Comparison of ENCODE assay signal across 27 cellular contexts in the genomic region with DNA sequence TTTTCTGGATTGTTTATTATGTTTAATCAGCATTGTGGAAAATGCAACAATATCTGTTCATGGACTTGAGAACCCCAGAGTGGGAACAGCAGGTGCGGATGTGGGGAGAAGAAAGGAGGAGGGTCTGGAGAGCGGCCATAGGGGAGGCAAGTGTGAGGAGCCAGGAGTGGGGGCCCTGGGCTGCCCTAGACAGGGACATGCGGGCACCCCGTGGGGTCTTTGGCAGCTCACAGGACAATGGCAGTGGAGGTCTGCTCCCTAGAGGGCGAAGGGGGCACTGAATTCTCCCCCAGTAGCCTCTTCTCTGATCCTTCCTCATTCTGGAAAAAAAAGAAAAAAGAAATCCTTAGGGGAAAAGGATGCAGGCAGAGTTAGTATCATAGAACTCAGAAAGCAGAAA. TPM values are rescaled to one million over a fixed set of nuclear protein-coding genes. Genes with fewer than 3 reads are reported as not detected.
"Had no signal": no experiment of that assay in that cellular context is flagged by ENCODE, and none has a peak within 500 bp of the region (broad histone marks: within the 10 kb centered on the region; RNA-seq: fewer than 3 reads in every experiment).

No MANE protein-coding gene starts in this region.

- H3K4me3 ChIP-seq: breast epithelium had no signal

- H3K4me3 Mint-ChIP-seq: activated CD4-positive, alpha-beta memory T cell treated with anti-CD3 and anti-CD28 coated beads for 36 hours; activated CD4-positive, alpha-beta T cell treated with anti-CD3 and anti-CD28 coated beads, Interleukin-2, amount 10 ng/mL, durations not matched to agents 7 days and 5 days; activated T-cell treated with anti-CD3 and anti-CD28 coated beads, Interleukin-2, amount 50 U/mL, for 4 hours; central memory CD8-positive, alpha-beta T cell; T-cell had no signal

- H3K36me3 ChIP-seq: breast epithelium had no signal

- H3K9me3 Mint-ChIP-seq: activated CD4-positive, alpha-beta T cell treated with anti-CD3 and anti-CD28 coated beads, Interleukin-2, amount 10 ng/mL, durations not matched to agents 7 days and 5 days; activated T-cell treated with anti-CD3 and anti-CD28 coated beads, Interleukin-2, amount 50 U/mL, for 4 hours; activated T-helper 2 cell treated with anti-CD3 and anti-CD28 coated beads, Interferon-gamma antibody, Interleukin-2, Interleukin-4, amounts not matched to agents 10 μg/mL and 5 μg/mL and 100 μg/mL, durations not matched to agents 14 hours and 24 hours and 36 hours; central memory CD8-positive, alpha-beta T cell had no signal

- DNase-seq: activated CD4-positive, alpha-beta memory T cell treated with anti-CD3 and anti-CD28 coated beads for 36 hours; activated CD4-positive, alpha-beta T cell treated with anti-CD3 and anti-CD28 coated beads, Interleukin-2, amount 10 ng/mL, durations not matched to agents 7 days and 5 days; activated CD4-positive, CD25-positive, alpha-beta regulatory T cell; activated CD8-positive, alpha-beta memory T cell treated with anti-CD3 and anti-CD28 coated beads for 24 hours; activated gamma-delta T cell treated with Interleukin-2 at 50 U/mL for 16 hours; activated naive CD4-positive, alpha-beta T cell treated with anti-CD3 and anti-CD28 coated beads, Interleukin-2, amount 50 U/mL, for 16 hours; activated T-cell treated with anti-CD3 and anti-CD28 coated beads, Interleukin-2, amount 50 U/mL, for 4 hours; aorta; Karpas-422; MM.1S; NCI-H1105; NCI-H1436; NCI-H1694 treated with DMSO at 0.1 percent for 48 hours; NCI-H2029 treated with DMSO at 0.1 percent for 48 hours; NCI-H446; NCI-H524; PC-3; SHP77 treated with DMSO at 0.1 percent for 48 hours; T-cell; T-helper 2 cell; T1000 had no signal

- H3K27me3 ChIP-seq: breast epithelium had no signal

- H3K27ac Mint-ChIP-seq: activated CD4-positive, alpha-beta memory T cell treated with anti-CD3 and anti-CD28 coated beads for 36 hours; activated CD4-positive, alpha-beta T cell treated with anti-CD3 and anti-CD28 coated beads, Interleukin-2, amount 10 ng/mL, durations not matched to agents 7 days and 5 days; activated T-helper 2 cell treated with anti-CD3 and anti-CD28 coated beads, Interferon-gamma antibody, Interleukin-2, Interleukin-4, amounts not matched to agents 10 μg/mL and 5 μg/mL and 100 μg/mL, durations not matched to agents 14 hours and 24 hours and 36 hours; T-cell had no signal

- ATAC-seq: activated T-cell treated with anti-CD3 and anti-CD28 coated beads, Interleukin-2, amount 50 U/mL, for 4 hours; PC-3; T-cell had no signal

- H3K9me3 ChIP-seq: breast epithelium had no signal

- H3K4me1 ChIP-seq: breast epithelium had no signal

- H3K4me1 Mint-ChIP-seq: central memory CD8-positive, alpha-beta T cell; T-cell had no signal

- H3K27ac ChIP-seq: VCaP had no signal

- H3K36me3 Mint-ChIP-seq: activated CD4-positive, alpha-beta memory T cell treated with anti-CD3 and anti-CD28 coated beads for 36 hours; T-cell had no signal

- FAIRE-seq: TTC549 had no signal

RNA-seq across cellular contexts. Expression of gene TMEM176B, which starts 8.9 kb away (rescaled TPM):
- total RNA-seq: activated CD4-positive, alpha-beta memory T cell treated with anti-CD3 and anti-CD28 coated beads for 36 hours; activated CD4-positive, alpha-beta T cell treated with anti-CD3 and anti-CD28 coated beads, Interleukin-2, amount 10 ng/mL, durations not matched to agents 7 days and 5 days; PC-3 had no signal

RNA-seq across cellular contexts. Expression of gene TMEM176A, which starts 9.3 kb away (rescaled TPM):
- total RNA-seq: activated CD4-positive, alpha-beta memory T cell treated with anti-CD3 and anti-CD28 coated beads for 36 hours; activated CD4-positive, alpha-beta T cell treated with anti-CD3 and anti-CD28 coated beads, Interleukin-2, amount 10 ng/mL, durations not matched to agents 7 days and 5 days; activated T-helper 2 cell treated with anti-CD3 and anti-CD28 coated beads, Interferon-gamma antibody, Interleukin-2, Interleukin-4, amounts not matched to agents 10 μg/mL and 5 μg/mL and 100 μg/mL, durations not matched to agents 14 hours and 24 hours and 36 hours; PC-3; SK-MEL-5 had no signal

RNA-seq across cellular contexts. Expression of gene GIMAP5, which starts 54.1 kb away (rescaled TPM):
- total RNA-seq: PC-3 had no signal
